8 cellular contexts compared by ENCODE assay signal in the genomic region with DNA sequence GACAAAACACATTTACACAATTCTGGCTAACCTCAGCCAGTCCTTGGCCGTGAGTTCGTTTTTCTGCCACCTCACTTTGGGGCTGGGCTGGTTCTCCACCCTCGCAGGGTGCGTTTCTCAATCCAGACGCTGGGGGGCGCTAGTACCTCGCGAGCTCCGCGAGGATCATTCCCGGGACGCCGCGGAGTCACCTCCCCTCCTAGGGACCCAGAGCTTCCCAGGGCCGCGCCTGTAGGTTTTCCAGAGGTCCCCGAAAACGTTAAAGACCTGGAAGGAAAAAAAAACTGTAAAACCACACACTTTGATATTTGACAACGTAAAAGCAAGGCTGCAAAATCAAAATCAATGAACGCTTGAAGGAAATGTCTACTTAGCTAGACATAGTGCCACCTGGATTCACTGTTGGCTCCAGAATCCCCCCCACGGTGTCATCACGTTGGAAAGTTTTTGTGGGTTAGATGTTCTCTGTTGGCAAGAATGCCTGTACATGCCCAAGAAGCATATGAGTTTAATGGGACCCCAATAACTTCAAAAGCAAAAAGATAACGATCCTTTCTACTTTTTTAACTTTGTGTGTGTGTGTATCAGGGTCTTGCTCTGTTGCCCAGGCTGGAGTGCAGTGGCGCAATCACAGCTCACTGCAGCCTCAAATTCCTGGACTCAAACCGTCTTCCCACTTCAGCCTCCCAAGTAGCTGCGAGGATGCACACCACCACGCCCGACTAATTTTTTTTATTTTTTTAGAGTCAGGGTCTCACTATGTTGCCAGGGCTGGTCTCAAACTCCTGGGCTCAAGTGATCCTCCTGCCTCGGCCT. TPM values are rescaled to one million over a fixed set of nuclear protein-coding genes. Genes with fewer than 3 reads are reported as not detected.
A peak's percentile ranks its signal among the peaks of the same experiment; 100 is the strongest.
DNase-seq lines count a peak whose midpoint lies in the region; ATAC-seq, FAIRE-seq and TF ChIP-seq lines count a peak whose summit lies in the region.

No MANE protein-coding gene starts in this region.

- no peak for FAIRE-seq in urothelium cell line (lab: Jason Lieb, UNC)

- H3K27me3 ChIP-seq in DOHH2 (ENCODE audit: control insufficient read depth, low read length) (peaks cover 2% of the 10 kb centered on the region; the same call in 1 of the 2 replicates), MG63 (no peaks in the 10 kb centered on the region)

- H3F3A ChIP-seq in DOHH2 (ENCODE audit: control insufficient read depth, insufficient read depth): no peaks in the 10 kb centered on the region

- TF ChIP-seq CTCF in DOHH2 (IDR thresholded peaks at IDR 0.05; ENCODE audit: low read depth, low read length, poor library complexity, severe bottlenecking): peak; percentile 96

- H3K27ac ChIP-seq in DOHH2 (ENCODE audit: low read depth, low read length): no peak overlapping the region

- H3K9me3 ChIP-seq in DOHH2 (ENCODE audit: control insufficient read depth, insufficient read depth, low read length) (no peaks in the 10 kb centered on the region), MG63 (no peaks in the 10 kb centered on the region)

- H3K4me3 ChIP-seq in DOHH2 (ENCODE audit: low read length) (peak overlapping the region; percentile 43), MG63 (no peak overlapping the region; the same call in 1 of the 2 replicates)

- DNase-seq in MG63 (peak; percentile 84), T-helper 1 cell (peak; percentile 43 to 68 (median 59)), left cardiac atrium (peak; percentile 86), putamen (ENCODE audit: low spot score) (peak; percentile 52), urothelium cell line (ENCODE audit: low spot score) (peak; percentile 81)
- peak; percentile 59 for DNase-seq in activated naive CD8-positive, alpha-beta T cell treated with anti-CD3 and anti-CD28 coated beads, Interleukin-2, amount 50 U/mL, for 16 hours (ENCODE audit: low read depth, low spot score)

- H3K4me1 ChIP-seq in DOHH2 (ENCODE audit: control insufficient read depth, low read length): peaks cover 18% of the 10 kb centered on the region

- H4K20me1 ChIP-seq in DOHH2 (ENCODE audit: control insufficient read depth, insufficient read depth, low read depth, low read length): no peaks in the 10 kb centered on the region

- peak; percentile 92 to 94 for ATAC-seq in left cardiac atrium
- no peak for ATAC-seq in HG03159 (IDR thresholded peaks at IDR 0.05; ENCODE audit: unreplicated experiment)

- H3K9me2 ChIP-seq in DOHH2 (replicated peaks; ENCODE audit: control insufficient read depth, low read length): no peaks in the 10 kb centered on the region

- H3K36me3 ChIP-seq in DOHH2 (ENCODE audit: control insufficient read depth, low read length) (no peaks in the 10 kb centered on the region), MG63 (no peaks in the 10 kb centered on the region)

- intact Hi-C loops in left cardiac atrium (cut with DNase I): loop anchor here (5.0 kb wide), 2 partner anchors 71 to 141 kb away; a partner anchor contains a TSS

- peak overlapping the region; percentile 57 for H3K4me2 ChIP-seq in DOHH2 (ENCODE audit: low read length)

- H3K79me2 ChIP-seq in DOHH2 (ENCODE audit: control insufficient read depth, low read length): no peaks in the 10 kb centered on the region

RNA-seq across cellular contexts. Expression of a gene that starts 34.5 kb away (rescaled TPM):
- 1,104 and 1,574 TPM in 2 replicates for total RNA-seq in MG63 (2014; rRNA removed; shearing (Covaris generic); ENCODE audit: low replicate concordance)
- 100 to 1,000 TPM; 183 to 310 TPM for total RNA-seq in left cardiac atrium
